ENCODE assay signal across 24 cellular contexts in the genomic region with DNA sequence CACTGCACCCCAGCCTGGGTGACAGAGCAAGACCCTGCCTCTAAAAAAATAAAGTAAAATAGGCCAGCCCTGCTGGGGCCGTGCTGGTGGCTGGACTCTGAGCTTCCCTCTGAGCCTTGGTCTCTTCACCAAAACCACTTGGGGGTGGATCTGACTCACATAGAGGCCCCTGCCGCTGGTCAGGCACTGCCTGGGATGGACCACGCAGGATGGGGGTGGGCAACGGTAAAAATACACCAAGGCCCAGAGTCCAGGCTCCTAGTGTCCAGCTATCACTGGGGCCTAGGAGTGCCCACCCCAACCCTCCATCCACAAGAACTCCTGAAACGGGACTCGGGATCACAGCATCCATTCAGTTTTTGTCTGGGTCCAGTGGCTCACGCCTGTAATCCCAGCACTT. TPM values are rescaled to one million over a fixed set of nuclear protein-coding genes. Genes with fewer than 3 reads are reported as not detected.
DNase-seq lines count a peak whose midpoint lies in the region; ATAC-seq and TF ChIP-seq lines count a peak whose summit lies in the region.
"Had no signal": no experiment of that assay in that cellular context is flagged by ENCODE, and none has a peak within 500 bp of the region (broad histone marks: within the 10 kb centered on the region; RNA-seq: fewer than 3 reads in every experiment).

No MANE protein-coding gene starts in this region.

- DNase-seq in left ventricle myocardium inferior (no peak), left cardiac atrium (no peak), lower lobe of right lung (no peak), aorta (peak in 1 of 2 donors; percentile 36)
- DNase-seq in stimulated activated CD4-positive, alpha-beta T cell treated with anti-CD3 and anti-CD28 coated beads, Interleukin-4, amount 100 ng/mL, for 1 hour, result no peak
- DNase-seq in activated naive CD8-positive, alpha-beta T cell treated with anti-CD3 and anti-CD28 coated beads, Interleukin-2, amount 50 U/mL, for 24 hours, result no peak
- DNase-seq: activated B cell treated with CpG ODN at 0.5 μM for 24 hours; GOT3; KG1; left lung; naive thymus-derived CD8-positive, alpha-beta T cell; NCI-H1048; NCI-H2081 treated with DMSO at 0.1 percent for 48 hours; NCI-H526 treated with DMSO at 0.1 percent for 48 hours had no signal

- H3K4me1 ChIP-seq in left ventricle myocardium inferior, result peaks cover 49% of the 10 kb centered on the region
- H3K4me1 ChIP-seq in lower lobe of right lung, result peaks cover 16% of the 10 kb centered on the region
- no peaks in the 10 kb centered on the region for H3K4me1 ChIP-seq in aorta (ENCODE audit: control insufficient read depth in 1 of 2, insufficient read depth in 2 of 2, low read length in 2 of 2)

- H3K4me3 ChIP-seq in left ventricle myocardium inferior (no peak overlapping the region), lower lobe of right lung (no peak overlapping the region), skin epidermis (no peak overlapping the region), aorta (ENCODE audit: low read length in 2 of 2) (no peak overlapping the region)
- H3K4me3 ChIP-seq: A549; BLaER1 treated with 17β-estradiol and CSF1 and Interleukin-3, amounts not matched to agents 10 nM and 100 nM; left lung; SJSA1; testis had no signal

- TF ChIP-seq CTCF in left ventricle myocardium inferior (IDR thresholded peaks at IDR 0.05; ENCODE audit: borderline replicate concordance) (no peak), lower lobe of right lung (IDR thresholded peaks at IDR 0.05) (no peak)

- peaks cover 19% of the 10 kb centered on the region for H3K27me3 Mint-ChIP-seq in activated naive CD8-positive, alpha-beta T cell treated with anti-CD3 and anti-CD28 coated beads, Interleukin-2, amount 50 U/mL, for 24 hours

- H3K9me3 ChIP-seq in left ventricle myocardium inferior (replicated peaks) (no peaks in the 10 kb centered on the region), lower lobe of right lung (no peaks in the 10 kb centered on the region), aorta (ENCODE audit: control insufficient read depth, low read length) (no peaks in the 10 kb centered on the region)
- H3K9me3 ChIP-seq: A549; BLaER1 treated with 17β-estradiol and CSF1 and Interleukin-3, amounts not matched to agents 10 nM and 100 nM; left lung; SJSA1; testis had no signal

- no peaks in the 10 kb centered on the region for H3K9me3 Mint-ChIP-seq in activated naive CD8-positive, alpha-beta T cell treated with anti-CD3 and anti-CD28 coated beads, Interleukin-2, amount 50 U/mL, for 24 hours
- H3K9me3 Mint-ChIP-seq: activated B cell treated with CpG ODN at 0.5 μM for 24 hours; activated T-helper 17 cell treated with anti-CD3 and anti-CD28 coated beads, Interleukin-2, amount 50 U/mL, for 72 hours; naive thymus-derived CD8-positive, alpha-beta T cell had no signal

- H3K36me3 Mint-ChIP-seq in activated naive CD8-positive, alpha-beta T cell treated with anti-CD3 and anti-CD28 coated beads, Interleukin-2, amount 50 U/mL, for 24 hours (ENCODE audit: low read depth), result no peaks in the 10 kb centered on the region
- H3K36me3 Mint-ChIP-seq: naive thymus-derived CD8-positive, alpha-beta T cell had no signal

- intact Hi-C loops in left ventricle myocardium inferior (cut with micrococcal nuclease), result no loop called here
- intact Hi-C loops in left cardiac atrium (cut with DNase I), result loop anchor here in 1 of 2 donors (5.0 kb wide), 2 partner anchors 35 to 280 kb away; a partner anchor contains a TSS
- intact Hi-C loops in lower lobe of right lung (cut with DNase I), result no loop called here
- intact Hi-C loops in aorta (cut with DNase I), result loop anchor here in 1 of 2 donors (5.0 kb wide), 1 partner anchor 35 kb away; a partner anchor contains a TSS

- H3K27ac ChIP-seq in left ventricle myocardium inferior (replicated peaks) (peak overlapping the region; percentile 91), lower lobe of right lung (peak overlapping the region; percentile 70), skin epidermis (peak overlapping the region in 17 of 21 experiments; percentile 30 to 83 (median 69)), aorta (ENCODE audit: low read depth in 1 of 2, low read length in 2 of 2) (peak overlapping the region; percentile 91 to 93)
- H3K27ac ChIP-seq: A549, left lung, SJSA1 had no signal

- no peak overlapping the region for H3K27ac Mint-ChIP-seq in activated naive CD8-positive, alpha-beta T cell treated with anti-CD3 and anti-CD28 coated beads, Interleukin-2, amount 50 U/mL, for 24 hours
- H3K27ac Mint-ChIP-seq: activated B cell treated with CpG ODN at 0.5 μM for 24 hours; activated T-helper 17 cell treated with anti-CD3 and anti-CD28 coated beads, Interleukin-2, amount 50 U/mL, for 72 hours; naive thymus-derived CD8-positive, alpha-beta T cell had no signal

- H3K36me3 ChIP-seq in left ventricle myocardium inferior (no peaks in the 10 kb centered on the region), lower lobe of right lung (no peaks in the 10 kb centered on the region), aorta (ENCODE audit: control insufficient read depth in 1 of 2, insufficient read depth in 2 of 2, low read length in 1 of 2) (no peaks in the 10 kb centered on the region)
- H3K36me3 ChIP-seq: BLaER1 treated with 17β-estradiol and CSF1 and Interleukin-3, amounts not matched to agents 10 nM and 100 nM; left lung; SJSA1 had no signal

- peaks cover 7% of the 10 kb centered on the region for H3K27me3 ChIP-seq in left ventricle myocardium inferior (ENCODE audit: low read depth)
- H3K27me3 ChIP-seq in lower lobe of right lung (ENCODE audit: low read depth), result peaks cover 10% of the 10 kb centered on the region
- no peaks in the 10 kb centered on the region for H3K27me3 ChIP-seq in aorta (ENCODE audit: control insufficient read depth in 1 of 2, insufficient read depth in 2 of 2, low read length in 1 of 2)
- H3K27me3 ChIP-seq: SJSA1, testis had no signal

- no peak for ATAC-seq in left cardiac atrium
- ATAC-seq in lower lobe of right lung, result no peak
- no peak for ATAC-seq in aorta (ENCODE audit: low FRiP score)
- no peak for ATAC-seq in HG03521 (IDR thresholded peaks at IDR 0.05; ENCODE audit: unreplicated experiment)
- ATAC-seq in activated naive CD8-positive, alpha-beta T cell treated with anti-CD3 and anti-CD28 coated beads, Interleukin-2, amount 50 U/mL, for 24 hours, result no peak
- ATAC-seq: A549; activated T-helper 17 cell treated with anti-CD3 and anti-CD28 coated beads, Interleukin-2, amount 50 U/mL, for 72 hours; left lung; naive thymus-derived CD8-positive, alpha-beta T cell had no signal

- H3K4me1 Mint-ChIP-seq in activated naive CD8-positive, alpha-beta T cell treated with anti-CD3 and anti-CD28 coated beads, Interleukin-2, amount 50 U/mL, for 24 hours, result peaks cover 13% of the 10 kb centered on the region

- 76 to 79% methylated on average over 7 of the region's 7 CpGs for WGBS in aorta, 2 donors

- no peak overlapping the region for H3K4me3 Mint-ChIP-seq in activated naive CD8-positive, alpha-beta T cell treated with anti-CD3 and anti-CD28 coated beads, Interleukin-2, amount 50 U/mL, for 24 hours
- H3K4me3 Mint-ChIP-seq: activated B cell treated with CpG ODN at 0.5 μM for 24 hours; activated T-helper 17 cell treated with anti-CD3 and anti-CD28 coated beads, Interleukin-2, amount 50 U/mL, for 72 hours; naive thymus-derived CD8-positive, alpha-beta T cell had no signal

RNA-seq across cellular contexts. Expression of a gene that starts 12.3 kb away (rescaled TPM):
- total RNA-seq in left ventricle myocardium inferior (not detected), left cardiac atrium (under 1 TPM in 1 of 2 donors, not detected in 1; 0.29 TPM), lower lobe of right lung (not detected), aorta (not detected)
- polyA plus RNA-seq in aorta, result not detected
- total RNA-seq: activated T-helper 17 cell treated with anti-CD3 and anti-CD28 coated beads, Interleukin-2, amount 50 U/mL, for 72 hours; fibroblast of villous mesenchyme; left lung; naive thymus-derived CD8-positive, alpha-beta T cell; renal cortical epithelial cell; SJSA1; T-helper 2 cell treated with Interferon-gamma antibody and Interleukin-4, amounts not matched to agents 100 ng/mL and 5 ng/mL, for 36 hours; testis had no signal
- polyA plus RNA-seq: A549; naive thymus-derived CD8-positive, alpha-beta T cell had no signal

RNA-seq across cellular contexts. Expression of a gene that starts 31.8 kb away (rescaled TPM):
- total RNA-seq in left ventricle myocardium inferior (18.6 TPM), left cardiac atrium (10 to 100 TPM; 25.8 to 38.5 TPM), lower lobe of right lung (89.2 TPM), aorta (100 to 1,000 TPM in 1 of 2 donors, 10 to 100 TPM in 1; 46.9 to 101 TPM)
- 10 to 100 TPM; 36.6 to 83.7 TPM for polyA plus RNA-seq in aorta

RNA-seq across cellular contexts. Expression of a gene that starts 37.2 kb away (rescaled TPM):
- total RNA-seq in left ventricle myocardium inferior (14.1 TPM), left cardiac atrium (10 to 100 TPM; 20.9 to 23.5 TPM), lower lobe of right lung (19.8 TPM), aorta (10 to 100 TPM; 59.2 to 66.7 TPM)
- 100 to 1,000 TPM in 1 of 2 donors, 1 to 10 TPM in 1; 8.6 to 320 TPM for polyA plus RNA-seq in aorta
